10 cellular contexts compared by ENCODE assay signal in genomic region chr12:27627123-27627835, GRCh38.
DNase-seq lines count a peak whose midpoint lies in the region; ATAC-seq lines count a peak whose summit lies in the region.
"Had no signal": no experiment of that assay in that cellular context is flagged by ENCODE, and none has a peak within 500 bp of the region (broad histone marks: within the 10 kb centered on the region; RNA-seq: fewer than 3 reads in every experiment).

No MANE protein-coding gene starts in this region.

- no peaks in the 10 kb centered on the region for H3K9me3 ChIP-seq in adipocyte (ENCODE audit: control insufficient read depth, low read length)

- peak; percentile 44 for ATAC-seq in HG02885 (IDR thresholded peaks at IDR 0.05; ENCODE audit: poor library complexity, unreplicated experiment)
- ATAC-seq in left lobe of liver, result peak; percentile 32
- ATAC-seq in HG03571 (IDR thresholded peaks at IDR 0.05; ENCODE audit: unreplicated experiment), result no peak
- ATAC-seq in HG02623 (IDR thresholded peaks at IDR 0.05; ENCODE audit: unreplicated experiment), result no peak

- no peaks in the 10 kb centered on the region for H3K27me3 ChIP-seq in adipocyte (replicated peaks; ENCODE audit: control insufficient read depth, insufficient read depth, low read length)

- DNase-seq in EL (peak; percentile 74), adipocyte (ENCODE audit: low read depth) (peak; percentile 86), left lobe of liver (ENCODE audit: low spot score) (no peak), NCI-H2171 (lab: John Stamatoyannopoulos, UW) (no peak), D341Med (ENCODE audit: low spot score) (no peak)
- DNase-seq: activated T-cell treated with anti-CD3 and anti-CD28 coated beads, Interleukin-2, amount 50 U/mL, for 1 hour had no signal

- no peaks in the 10 kb centered on the region for H3K36me3 ChIP-seq in adipocyte (ENCODE audit: control insufficient read depth, insufficient read depth, low read length, severe bottlenecking)

- H3K4me3 ChIP-seq in adipocyte (ENCODE audit: low read length), result peak overlapping the region; percentile 64

- H3K4me1 ChIP-seq in adipocyte (ENCODE audit: control insufficient read depth, insufficient read depth, low read length), result peaks cover 26% of the 10 kb centered on the region

- H3K9ac ChIP-seq in adipocyte (ENCODE audit: low read length), result peak overlapping the region; percentile 37
- H3K9ac ChIP-seq: KMS-11 had no signal

Comparison
In these comparisons a context has a peak if more than half of its experiments do, and no peak if none do; other contexts are left out.
1. DNase-seq: peak in EL (single experiment) and adipocyte (single experiment); none in left lobe of liver (single experiment), NCI-H2171 (single experiment) and D341Med (single experiment).
2. ATAC-seq: peak in HG02885 (single experiment) and left lobe of liver (single experiment); none in HG03571 (single experiment) and HG02623 (single experiment).